In genomic region chr17:57943645-57944044, GRCh38 we compare ENCODE assay signal across 17 cellular contexts. TPM values are rescaled to one million over a fixed set of nuclear protein-coding genes. Genes with fewer than 3 reads are reported as not detected.
DNase-seq lines count a peak whose midpoint lies in the region; ATAC-seq, FAIRE-seq and TF ChIP-seq lines count a peak whose summit lies in the region.
"Had no signal": no experiment of that assay in that cellular context is flagged by ENCODE, and none has a peak within 500 bp of the region (broad histone marks: within the 10 kb centered on the region; RNA-seq: fewer than 3 reads in every experiment).

No MANE protein-coding gene starts in this region.

- intact Hi-C loops in esophagus squamous epithelium (cut with DNase I) (loop anchor here (10.0 kb wide), 2 partner anchors 49 to 51 kb away; no protein-coding TSS in a partner anchor), psoas muscle (cut with DNase I) (loop anchor here in 1 of 2 donors (5.0 kb wide), 1 partner anchor 86 kb away; no protein-coding TSS in a partner anchor), HepG2 (cut with micrococcal nuclease; ENCODE audit: unreplicated experiment) (no loop called here)

- WGBS in esophagus squamous epithelium, 2 donors = 37 to 45% methylated on average over 3 of the region's 3 CpGs
- 49 to 63% (median 51%) methylated on average over 3 of the region's 3 CpGs for WGBS in psoas muscle, 3 donors
- 91% methylated on average over 3 of the region's 3 CpGs for WGBS in HepG2 (ENCODE audit: low lambda C conversion rate)

- H3K4me3 ChIP-seq in ACC112 (ENCODE audit: low read depth, low read length) (no peak overlapping the region), RWPE2 (ENCODE audit: severe bottlenecking) (no peak overlapping the region), esophagus squamous epithelium (no peak overlapping the region), psoas muscle (no peak overlapping the region), HepG2 (replicated peaks in 1 of 3; ENCODE audit: insufficient read depth in 1 of 3, low read depth in 2 of 3, low read length in 3 of 3) (no peak overlapping the region)
- H3K4me3 ChIP-seq: body of pancreas, pancreas had no signal

- FAIRE-seq in HepG2 (lab: Jason Lieb, UNC) = no peak
- FAIRE-seq: G401.6, pancreas had no signal

- H3K79me2 ChIP-seq in ACC112 (ENCODE audit: control insufficient read depth, insufficient read depth, low read length, unreplicated experiment) = peaks cover 85% of the 10 kb centered on the region
- no peaks in the 10 kb centered on the region for H3K79me2 ChIP-seq in HepG2 (ENCODE audit: insufficient read depth, low read length)

- H3K4me2 ChIP-seq in HepG2 (ENCODE audit: low read depth, low read length) = no peak overlapping the region

- no TSS peak for BruUV-seq in HepG2 (replicated peaks; lab: Mats Ljungman, UMichigan)

- TF ChIP-seq CTCF in RWPE2 (IDR thresholded peaks at IDR 0.05; ENCODE audit: poor library complexity, severe bottlenecking) (no peak), esophagus squamous epithelium (IDR thresholded peaks at IDR 0.05) (peak in 1 of 6 experiments; percentile 4), psoas muscle (IDR thresholded peaks at IDR 0.05) (no peak), GM13976 (IDR thresholded peaks at IDR 0.05; ENCODE audit: borderline replicate concordance, control extremely low read depth, extremely low read depth, insufficient read depth, missing control alignments) (no peak), HepG2 (CRISPR knock-in tag; IDR thresholded peaks at IDR 0.05) (no peak)

- no peaks in the 10 kb centered on the region for H3K36me3 ChIP-seq in ACC112 (ENCODE audit: insufficient read depth, low read length)
- H3K36me3 ChIP-seq in RWPE2 (ENCODE audit: low read depth) = no peaks in the 10 kb centered on the region
- no peaks in the 10 kb centered on the region for H3K36me3 ChIP-seq in esophagus squamous epithelium
- H3K36me3 ChIP-seq in psoas muscle (ENCODE audit: insufficient read depth in 1 of 2, low read depth in 1 of 2) = no peaks in the 10 kb centered on the region
- H3K36me3 ChIP-seq in HepG2 (replicated peaks in 1 of 2; ENCODE audit: control insufficient read depth in 1 of 2, insufficient read depth in 2 of 2, low read length in 2 of 2) = no peaks in the 10 kb centered on the region
- H3K36me3 ChIP-seq: pancreas had no signal

- no peak overlapping the region for H3K9ac ChIP-seq in HepG2 (ENCODE audit: insufficient read depth, low read depth, low read length)

- H3K9me3 ChIP-seq in RWPE2 (ENCODE audit: severe bottlenecking) (no peaks in the 10 kb centered on the region), esophagus squamous epithelium (no peaks in the 10 kb centered on the region), psoas muscle (no peaks in the 10 kb centered on the region), HepG2 (ENCODE audit: low read length) (no peaks in the 10 kb centered on the region)
- H3K9me3 ChIP-seq: body of pancreas, pancreas had no signal

- ATAC-seq in RWPE2 (ENCODE audit: low read depth) (no peak), psoas muscle (no peak), GM21529 (IDR thresholded peaks at IDR 0.05; ENCODE audit: unreplicated experiment) (no peak), HepG2 (no peak), GM19463 (IDR thresholded peaks at IDR 0.05; ENCODE audit: unreplicated experiment) (no peak)
- ATAC-seq: body of pancreas, pancreas had no signal

- TF ChIP-seq POLR2A in esophagus squamous epithelium (IDR thresholded peaks at IDR 0.05) (no peak), HepG2 (IDR thresholded peaks at IDR 0.05; ENCODE audit: insufficient read depth in 1 of 2, low read depth in 2 of 2, low read length in 2 of 2) (no peak)

- in situ Hi-C loops in GM13976 (cut with MboI; ENCODE audit: low sequenced_read_pairs, unreplicated experiment) (no loop called here), HepG2 (cut with HindIII; ENCODE audit: extremely low pct_ligation_motif_present, low pct_unique_long_range_greater_than_20kb) (no loop called here)

- TF ChIP-seq EP300 in HepG2 (IDR thresholded peaks at IDR 0.05; ENCODE audit: low read depth in 2 of 2, low read length in 2 of 2) (no peak), HepG2 (CRISPR knock-in tag; IDR thresholded peaks at IDR 0.05; ENCODE audit: borderline replicate concordance) (no peak)

- H3K4me1 ChIP-seq in ACC112 (ENCODE audit: control insufficient read depth, insufficient read depth, low read length, unreplicated experiment) (peaks cover 55% of the 10 kb centered on the region), RWPE2 (ENCODE audit: insufficient read depth, poor library complexity, severe bottlenecking) (peaks cover 47% of the 10 kb centered on the region), esophagus squamous epithelium (peaks cover 65 to 100% (median 89%) of the 10 kb centered on the region in 3 donors), psoas muscle (peaks cover 96% of the 10 kb centered on the region), HepG2 (ENCODE audit: insufficient read depth, low read length) (peaks cover 71% of the 10 kb centered on the region)

- DNase-seq in RWPE2 (ENCODE audit: low spot score) (no peak), esophagus squamous epithelium (lab: John Stamatoyannopoulos, UW) (no peak), psoas muscle (peak in 1 of 2 donors; percentile 14), GM13976 (ENCODE audit: low spot score) (no peak), HepG2 (ENCODE audit: low spot score) (no peak)
- DNase-seq: activated CD4-positive, CD25-positive, alpha-beta regulatory T cell; activated gamma-delta T cell; body of pancreas; Calu3; effector CD8-positive, alpha-beta T cell; NCI-H1694; NCI-H510A; pancreas had no signal

- CTCF ChIA-PET in HepG2 (lab: Yijun Ruan, JAX; ENCODE audit: low intra/inter-chr PET ratio, low total read pairs) = no interaction called here

- no peaks in the 10 kb centered on the region for H4K20me1 ChIP-seq in HepG2 (ENCODE audit: insufficient read depth, low read length)

- no peak for TF ChIP-seq RAD21 in HepG2 (CRISPR knock-in tag; IDR thresholded peaks at IDR 0.05)

- H2AFZ ChIP-seq in ACC112 (ENCODE audit: low read length, unreplicated experiment) (no peak overlapping the region), HepG2 (ENCODE audit: low read length) (no peak overlapping the region)

- POLR2A ChIA-PET in HepG2 (lab: Yijun Ruan, JAX) = no interaction called here

- H3K27me3 ChIP-seq in ACC112 (ENCODE audit: insufficient read depth, low read length) = no peaks in the 10 kb centered on the region
- no peaks in the 10 kb centered on the region for H3K27me3 ChIP-seq in RWPE2 (ENCODE audit: insufficient read depth, poor library complexity, severe bottlenecking)
- no peaks in the 10 kb centered on the region for H3K27me3 ChIP-seq in esophagus squamous epithelium
- H3K27me3 ChIP-seq in psoas muscle (ENCODE audit: insufficient read depth in 3 of 3, low read length in 2 of 3) = no peaks in the 10 kb centered on the region
- H3K27me3 ChIP-seq in HepG2 (ENCODE audit: control insufficient read depth in 1 of 2, insufficient read depth in 2 of 2, low read length in 2 of 2) = no peaks in the 10 kb centered on the region
- H3K27me3 ChIP-seq: body of pancreas, pancreas had no signal

- H3K27ac ChIP-seq in ACC112 (ENCODE audit: low read depth, low read length) (peak overlapping the region; percentile 38; the same call in 1 of the 2 replicates), RWPE2 (ENCODE audit: poor library complexity, severe bottlenecking) (peak overlapping the region; percentile 46), esophagus squamous epithelium (peak overlapping the region; percentile 84 to 98 (median 90)), psoas muscle (peak overlapping the region; percentile 99), HepG2 (ENCODE audit: extremely low read length, insufficient read depth, low read length) (no peak overlapping the region)
- H3K27ac ChIP-seq: pancreas had no signal

RNA-seq across cellular contexts. Expression of gene CUEDC1, which starts 11.6 kb away (rescaled TPM):
- 10 to 100 TPM in 3 of 4 donors, 1 to 10 TPM in 1; 7.4 to 27.3 (median 18.4) TPM for total RNA-seq in esophagus squamous epithelium
- total RNA-seq in psoas muscle = 10 to 100 TPM; 31.1 to 67.2 (median 47.4) TPM
- polyA plus RNA-seq in psoas muscle = 10 to 100 TPM; 28.0 to 56.5 (median 46.4) TPM
- 4.2 and 7.4 TPM in 2 replicates for total RNA-seq in HepG2 (2016; rRNA removed; fragmentation: Illumina TruSeq; extraction: Trizol)
- 4.1 and 4.7 TPM in 2 replicates for total RNA-seq in HepG2 (2016; cell fraction: cytosol; rRNA removed; fragmentation: Illumina TruSeq; extraction: Trizol; ENCODE audit: low read depth)
- 3.5 and 7.9 TPM in 2 replicates for total RNA-seq in HepG2 (2016; cell fraction: insoluble cytoplasmic fraction; rRNA removed; fragmentation: Illumina TruSeq; extraction: Trizol)
- 7.6 and 8.6 TPM in 2 replicates for total RNA-seq in HepG2 (2016; cell fraction: membrane; rRNA removed; fragmentation: Illumina TruSeq; extraction: Trizol)
- 9.6 and 11.9 TPM in 2 replicates for total RNA-seq in HepG2 (2016; cell fraction: nucleus; rRNA removed; fragmentation: Illumina TruSeq; extraction: Trizol)
- polyA plus RNA-seq in HepG2 (2011; rRNA removed) = 12.9 and 14.4 TPM in 2 replicates
- 8.1 and 8.6 TPM in 2 replicates for polyA plus RNA-seq in HepG2 (2011; cell fraction: cytosol; rRNA removed)
- polyA plus RNA-seq in HepG2 (2011; cell fraction: nucleus; rRNA removed) = 36.7 and 43.5 TPM in 2 replicates
- polyA plus RNA-seq in HepG2 (2012) = 9.8 and 10.2 TPM in 2 replicates
- polyA plus RNA-seq in HepG2 (2016; cell fraction: cytosol; fragmentation: Illumina TruSeq; extraction: Trizol; ENCODE audit: low read depth) = 9.4 and 11.1 TPM in 2 replicates
- polyA plus RNA-seq in HepG2 (2016; cell fraction: insoluble cytoplasmic fraction; fragmentation: Illumina TruSeq; extraction: Trizol; ENCODE audit: low read depth) = 9.2 and 10.0 TPM in 2 replicates
- polyA plus RNA-seq in HepG2 (2016; cell fraction: membrane; fragmentation: Illumina TruSeq; extraction: Trizol; ENCODE audit: low read depth) = 15.4 and 16.0 TPM in 2 replicates
- 33.7 and 36.2 TPM in 2 replicates for polyA plus RNA-seq in HepG2 (2016; cell fraction: nucleus; fragmentation: Illumina TruSeq; extraction: Trizol; ENCODE audit: insufficient read depth, low read depth)
- polyA minus RNA-seq in HepG2 (2011; rRNA and poly(A)+ RNA removed; ENCODE audit: low replicate concordance) = 2.9 and 6.8 TPM in 2 replicates
- 5.1 and 7.3 TPM in 2 replicates for polyA minus RNA-seq in HepG2 (2011; cell fraction: cytosol; rRNA and poly(A)+ RNA removed)
- 6.6 and 8.2 TPM in 2 replicates for polyA minus RNA-seq in HepG2 (2011; cell fraction: nucleus; rRNA and poly(A)+ RNA removed)

RNA-seq across cellular contexts. Expression of gene VEZF1, which starts 44.4 kb away (rescaled TPM):
- total RNA-seq in esophagus squamous epithelium = 10 to 100 TPM; 20.3 to 61.4 (median 27.4) TPM
- 10 to 100 TPM; 45.7 to 92.5 (median 70.7) TPM for total RNA-seq in psoas muscle
- 10 to 100 TPM; 30.6 to 50.5 (median 36.6) TPM for polyA plus RNA-seq in psoas muscle
- 45.9 and 48.0 TPM in 2 replicates for total RNA-seq in HepG2 (2016; rRNA removed; fragmentation: Illumina TruSeq; extraction: Trizol)
- 8.8 and 10.8 TPM in 2 replicates for total RNA-seq in HepG2 (2016; cell fraction: cytosol; rRNA removed; fragmentation: Illumina TruSeq; extraction: Trizol; ENCODE audit: low read depth)
- total RNA-seq in HepG2 (2016; cell fraction: insoluble cytoplasmic fraction; rRNA removed; fragmentation: Illumina TruSeq; extraction: Trizol) = 41.9 and 43.4 TPM in 2 replicates
- 42.3 and 48.6 TPM in 2 replicates for total RNA-seq in HepG2 (2016; cell fraction: membrane; rRNA removed; fragmentation: Illumina TruSeq; extraction: Trizol)
- total RNA-seq in HepG2 (2016; cell fraction: nucleus; rRNA removed; fragmentation: Illumina TruSeq; extraction: Trizol) = 31.1 and 37.8 TPM in 2 replicates
- 41.3 and 49.7 TPM in 2 replicates for polyA plus RNA-seq in HepG2 (2011; rRNA removed)
- 27.7 and 34.7 TPM in 2 replicates for polyA plus RNA-seq in HepG2 (2011; cell fraction: cytosol; rRNA removed)
- 30.2 and 33.3 TPM in 2 replicates for polyA plus RNA-seq in HepG2 (2011; cell fraction: nucleus; rRNA removed)
- 38.9 and 45.7 TPM in 2 replicates for polyA plus RNA-seq in HepG2 (2012)
- polyA plus RNA-seq in HepG2 (2016; cell fraction: cytosol; fragmentation: Illumina TruSeq; extraction: Trizol; ENCODE audit: low read depth) = 7.1 and 7.4 TPM in 2 replicates
- 34.8 and 42.4 TPM in 2 replicates for polyA plus RNA-seq in HepG2 (2016; cell fraction: insoluble cytoplasmic fraction; fragmentation: Illumina TruSeq; extraction: Trizol; ENCODE audit: low read depth)
- 22.0 and 25.5 TPM in 2 replicates for polyA plus RNA-seq in HepG2 (2016; cell fraction: membrane; fragmentation: Illumina TruSeq; extraction: Trizol; ENCODE audit: low read depth)
- 46.2 and 49.1 TPM in 2 replicates for polyA plus RNA-seq in HepG2 (2016; cell fraction: nucleus; fragmentation: Illumina TruSeq; extraction: Trizol; ENCODE audit: insufficient read depth, low read depth)
- 41.4 and 56.9 TPM in 2 replicates for polyA minus RNA-seq in HepG2 (2011; rRNA and poly(A)+ RNA removed; ENCODE audit: low replicate concordance)
- polyA minus RNA-seq in HepG2 (2011; cell fraction: cytosol; rRNA and poly(A)+ RNA removed) = 31.2 and 37.3 TPM in 2 replicates
- 32.7 and 46.6 TPM in 2 replicates for polyA minus RNA-seq in HepG2 (2011; cell fraction: nucleus; rRNA and poly(A)+ RNA removed)
